2 cellular contexts compared by ENCODE assay signal in genomic region chrX:24377911-24378468, GRCh38.
TF ChIP-seq lines count a peak whose summit lies in the region.

No MANE protein-coding gene starts in this region.

TF ChIP-seq in GM23338, 12 proteins besides CTCF, POLR2A, EP300 and RAD21 (continued from another document):
- TF ChIP-seq REST (IDR thresholded peaks at IDR 0.05; ENCODE audit: unreplicated experiment): no peak
- no peak for TF ChIP-seq CREB1 (CRISPR knock-in tag; IDR thresholded peaks at IDR 0.05; ENCODE audit: low read depth)
- TF ChIP-seq ZNF331 (CRISPR knock-in tag; IDR thresholded peaks at IDR 0.05; ENCODE audit: low read depth): no peak
- peak; percentile 40; the same call in 1 of the 2 replicates for TF ChIP-seq ZNF462 (CRISPR knock-in tag; IDR thresholded peaks at IDR 0.05)

TF ChIP-seq in WTC11, 78 proteins besides CTCF, POLR2A, EP300 and RAD21 (continued from another document):
- no peak for TF ChIP-seq ATF6 (CRISPR knock-in tag; IDR thresholded peaks at IDR 0.05)
- TF ChIP-seq CDX4 (CRISPR knock-in tag; IDR thresholded peaks at IDR 0.05; ENCODE audit: borderline replicate concordance): no peak
- no peak for TF ChIP-seq SMAD3 (CRISPR knock-in tag; IDR thresholded peaks at IDR 0.05; ENCODE audit: borderline replicate concordance)
- TF ChIP-seq ZNF416 (CRISPR knock-in tag; IDR thresholded peaks at IDR 0.05): no peak
- TF ChIP-seq MXD4 (CRISPR knock-in tag; IDR thresholded peaks at IDR 0.05; ENCODE audit: borderline replicate concordance): no peak
- no peak for TF ChIP-seq RELA (CRISPR knock-in tag; IDR thresholded peaks at IDR 0.05; ENCODE audit: borderline replicate concordance)
